1 cellular context compared by ENCODE assay signal in the genomic region with DNA sequence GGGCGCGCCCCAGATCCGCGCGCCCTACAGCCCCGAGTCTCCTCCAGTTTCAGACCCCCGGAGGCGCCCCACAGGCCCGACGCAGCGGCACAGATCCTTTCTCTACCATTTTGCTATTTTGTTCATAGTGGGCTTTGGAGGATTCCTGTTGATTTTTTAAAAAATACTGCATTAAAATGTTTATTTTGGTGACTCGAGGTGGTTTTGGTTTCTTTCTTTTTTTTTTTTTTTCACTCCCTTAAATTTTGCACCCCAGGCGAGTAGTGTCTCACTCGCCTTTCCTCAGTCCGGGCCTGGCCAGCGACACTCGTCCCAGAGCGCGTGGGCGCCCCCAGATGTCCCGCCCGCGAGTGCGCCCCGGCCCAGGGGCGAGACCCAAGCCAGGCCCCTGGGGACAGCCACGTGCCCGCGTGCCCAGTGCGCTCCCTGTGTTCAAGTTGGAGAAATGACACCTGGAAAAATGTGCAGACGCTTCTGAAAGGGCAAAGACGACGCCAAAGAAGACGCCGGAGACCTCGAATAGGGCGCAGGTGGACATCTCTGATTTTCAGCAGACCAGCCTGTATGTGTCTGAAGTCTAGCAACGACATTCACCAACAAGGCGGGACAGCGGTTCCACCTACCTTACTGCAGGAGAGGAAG.
TF ChIP-seq lines count a peak whose summit lies in the region.

No MANE protein-coding gene starts in this region.

TF ChIP-seq in GM12878, 131 proteins besides CTCF, POLR2A, EP300 and RAD21 (continued from another document):
- TF ChIP-seq, protein P1, sequence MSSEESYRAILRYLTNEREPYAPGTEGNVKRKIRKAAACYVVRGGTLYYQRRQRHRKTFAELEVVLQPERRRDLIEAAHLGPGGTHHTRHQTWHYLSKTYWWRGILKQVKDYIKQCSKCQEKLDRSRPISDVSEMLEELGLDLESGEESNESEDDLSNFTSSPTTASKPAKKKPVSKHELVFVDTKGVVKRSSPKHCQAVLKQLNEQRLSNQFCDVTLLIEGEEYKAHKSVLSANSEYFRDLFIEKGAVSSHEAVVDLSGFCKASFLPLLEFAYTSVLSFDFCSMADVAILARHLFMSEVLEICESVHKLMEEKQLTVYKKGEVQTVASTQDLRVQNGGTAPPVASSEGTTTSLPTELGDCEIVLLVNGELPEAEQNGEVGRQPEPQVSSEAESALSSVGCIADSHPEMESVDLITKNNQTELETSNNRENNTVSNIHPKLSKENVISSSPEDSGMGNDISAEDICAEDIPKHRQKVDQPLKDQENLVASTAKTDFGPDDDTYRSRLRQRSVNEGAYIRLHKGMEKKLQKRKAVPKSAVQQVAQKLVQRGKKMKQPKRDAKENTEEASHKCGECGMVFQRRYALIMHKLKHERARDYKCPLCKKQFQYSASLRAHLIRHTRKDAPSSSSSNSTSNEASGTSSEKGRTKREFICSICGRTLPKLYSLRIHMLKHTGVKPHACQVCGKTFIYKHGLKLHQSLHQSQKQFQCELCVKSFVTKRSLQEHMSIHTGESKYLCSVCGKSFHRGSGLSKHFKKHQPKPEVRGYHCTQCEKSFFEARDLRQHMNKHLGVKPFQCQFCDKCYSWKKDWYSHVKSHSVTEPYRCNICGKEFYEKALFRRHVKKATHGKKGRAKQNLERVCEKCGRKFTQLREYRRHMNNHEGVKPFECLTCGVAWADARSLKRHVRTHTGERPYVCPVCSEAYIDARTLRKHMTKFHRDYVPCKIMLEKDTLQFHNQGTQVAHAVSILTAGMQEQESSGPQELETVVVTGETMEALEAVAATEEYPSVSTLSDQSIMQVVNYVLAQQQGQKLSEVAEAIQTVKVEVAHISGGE (CRISPR knock-in tag; IDR thresholded peaks at IDR 0.05), result no peak
- TF ChIP-seq ZBED1 (IDR thresholded peaks at IDR 0.05; ENCODE audit: borderline replicate concordance) (no peak), KDM1A (IDR thresholded peaks at IDR 0.05; ENCODE audit: borderline replicate concordance) (no peak), IKZF2 (IDR thresholded peaks at IDR 0.05) (peak; percentile 53 to 71), SMARCA5 (IDR thresholded peaks at IDR 0.05) (peak; percentile 60; the same call in 1 of the 2 replicates), IRF4 (IDR thresholded peaks at IDR 0.05; ENCODE audit: low read depth, low read length) (no peak), ZSCAN29 (IDR thresholded peaks at IDR 0.05) (no peak), ZNF622 (IDR thresholded peaks at IDR 0.05) (no peak), BHLHE40 (IDR thresholded peaks at IDR 0.05; ENCODE audit: borderline replicate concordance in 1 of 2, low read depth in 2 of 2, low read length in 1 of 2) (peak; percentile 90 to 94), TAF1 (IDR thresholded peaks at IDR 0.05; ENCODE audit: borderline replicate concordance, low read depth, low read length) (no peak; the same call in 1 of the 2 replicates), SREBF1 (IDR thresholded peaks at IDR 0.05; ENCODE audit: low read length) (no peak), SUPT20H (IDR thresholded peaks at IDR 0.05; ENCODE audit: borderline replicate concordance, control insufficient read depth, low read depth, low read length) (no peak), MXI1 (IDR thresholded peaks at IDR 0.05; ENCODE audit: low read depth, low read length) (peak; percentile 38; the same call in 1 of the 2 replicates), STAT3 (IDR thresholded peaks at IDR 0.05; ENCODE audit: low read depth, low read length) (no peak), RB1 (IDR thresholded peaks at IDR 0.05; ENCODE audit: borderline replicate concordance) (peak; percentile 88; the same call in 1 of the 2 replicates)
- TF ChIP-seq, protein P2, sequence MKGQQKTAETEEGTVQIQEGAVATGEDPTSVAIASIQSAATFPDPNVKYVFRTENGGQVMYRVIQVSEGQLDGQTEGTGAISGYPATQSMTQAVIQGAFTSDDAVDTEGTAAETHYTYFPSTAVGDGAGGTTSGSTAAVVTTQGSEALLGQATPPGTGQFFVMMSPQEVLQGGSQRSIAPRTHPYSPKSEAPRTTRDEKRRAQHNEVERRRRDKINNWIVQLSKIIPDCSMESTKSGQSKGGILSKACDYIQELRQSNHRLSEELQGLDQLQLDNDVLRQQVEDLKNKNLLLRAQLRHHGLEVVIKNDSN (IDR thresholded peaks at IDR 0.05; ENCODE audit: borderline replicate concordance, extremely low read length, insufficient read depth, low read depth, low read length), result peak; percentile 59
- TF ChIP-seq, protein P3, sequence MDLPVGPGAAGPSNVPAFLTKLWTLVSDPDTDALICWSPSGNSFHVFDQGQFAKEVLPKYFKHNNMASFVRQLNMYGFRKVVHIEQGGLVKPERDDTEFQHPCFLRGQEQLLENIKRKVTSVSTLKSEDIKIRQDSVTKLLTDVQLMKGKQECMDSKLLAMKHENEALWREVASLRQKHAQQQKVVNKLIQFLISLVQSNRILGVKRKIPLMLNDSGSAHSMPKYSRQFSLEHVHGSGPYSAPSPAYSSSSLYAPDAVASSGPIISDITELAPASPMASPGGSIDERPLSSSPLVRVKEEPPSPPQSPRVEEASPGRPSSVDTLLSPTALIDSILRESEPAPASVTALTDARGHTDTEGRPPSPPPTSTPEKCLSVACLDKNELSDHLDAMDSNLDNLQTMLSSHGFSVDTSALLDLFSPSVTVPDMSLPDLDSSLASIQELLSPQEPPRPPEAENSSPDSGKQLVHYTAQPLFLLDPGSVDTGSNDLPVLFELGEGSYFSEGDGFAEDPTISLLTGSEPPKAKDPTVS (IDR thresholded peaks at IDR 0.05; ENCODE audit: low read depth, low read length), result no peak
- TF ChIP-seq, protein P4, sequence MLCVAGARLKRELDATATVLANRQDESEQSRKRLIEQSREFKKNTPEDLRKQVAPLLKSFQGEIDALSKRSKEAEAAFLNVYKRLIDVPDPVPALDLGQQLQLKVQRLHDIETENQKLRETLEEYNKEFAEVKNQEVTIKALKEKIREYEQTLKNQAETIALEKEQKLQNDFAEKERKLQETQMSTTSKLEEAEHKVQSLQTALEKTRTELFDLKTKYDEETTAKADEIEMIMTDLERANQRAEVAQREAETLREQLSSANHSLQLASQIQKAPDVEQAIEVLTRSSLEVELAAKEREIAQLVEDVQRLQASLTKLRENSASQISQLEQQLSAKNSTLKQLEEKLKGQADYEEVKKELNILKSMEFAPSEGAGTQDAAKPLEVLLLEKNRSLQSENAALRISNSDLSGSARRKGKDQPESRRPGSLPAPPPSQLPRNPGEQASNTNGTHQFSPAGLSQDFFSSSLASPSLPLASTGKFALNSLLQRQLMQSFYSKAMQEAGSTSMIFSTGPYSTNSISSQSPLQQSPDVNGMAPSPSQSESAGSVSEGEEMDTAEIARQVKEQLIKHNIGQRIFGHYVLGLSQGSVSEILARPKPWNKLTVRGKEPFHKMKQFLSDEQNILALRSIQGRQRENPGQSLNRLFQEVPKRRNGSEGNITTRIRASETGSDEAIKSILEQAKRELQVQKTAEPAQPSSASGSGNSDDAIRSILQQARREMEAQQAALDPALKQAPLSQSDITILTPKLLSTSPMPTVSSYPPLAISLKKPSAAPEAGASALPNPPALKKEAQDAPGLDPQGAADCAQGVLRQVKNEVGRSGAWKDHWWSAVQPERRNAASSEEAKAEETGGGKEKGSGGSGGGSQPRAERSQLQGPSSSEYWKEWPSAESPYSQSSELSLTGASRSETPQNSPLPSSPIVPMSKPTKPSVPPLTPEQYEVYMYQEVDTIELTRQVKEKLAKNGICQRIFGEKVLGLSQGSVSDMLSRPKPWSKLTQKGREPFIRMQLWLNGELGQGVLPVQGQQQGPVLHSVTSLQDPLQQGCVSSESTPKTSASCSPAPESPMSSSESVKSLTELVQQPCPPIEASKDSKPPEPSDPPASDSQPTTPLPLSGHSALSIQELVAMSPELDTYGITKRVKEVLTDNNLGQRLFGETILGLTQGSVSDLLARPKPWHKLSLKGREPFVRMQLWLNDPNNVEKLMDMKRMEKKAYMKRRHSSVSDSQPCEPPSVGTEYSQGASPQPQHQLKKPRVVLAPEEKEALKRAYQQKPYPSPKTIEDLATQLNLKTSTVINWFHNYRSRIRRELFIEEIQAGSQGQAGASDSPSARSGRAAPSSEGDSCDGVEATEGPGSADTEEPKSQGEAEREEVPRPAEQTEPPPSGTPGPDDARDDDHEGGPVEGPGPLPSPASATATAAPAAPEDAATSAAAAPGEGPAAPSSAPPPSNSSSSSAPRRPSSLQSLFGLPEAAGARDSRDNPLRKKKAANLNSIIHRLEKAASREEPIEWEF (IDR thresholded peaks at IDR 0.05; ENCODE audit: insufficient replicate concordance, low read depth, low read length), result no peak
